ENCODE assay signal across 13 cellular contexts in the genomic region with DNA sequence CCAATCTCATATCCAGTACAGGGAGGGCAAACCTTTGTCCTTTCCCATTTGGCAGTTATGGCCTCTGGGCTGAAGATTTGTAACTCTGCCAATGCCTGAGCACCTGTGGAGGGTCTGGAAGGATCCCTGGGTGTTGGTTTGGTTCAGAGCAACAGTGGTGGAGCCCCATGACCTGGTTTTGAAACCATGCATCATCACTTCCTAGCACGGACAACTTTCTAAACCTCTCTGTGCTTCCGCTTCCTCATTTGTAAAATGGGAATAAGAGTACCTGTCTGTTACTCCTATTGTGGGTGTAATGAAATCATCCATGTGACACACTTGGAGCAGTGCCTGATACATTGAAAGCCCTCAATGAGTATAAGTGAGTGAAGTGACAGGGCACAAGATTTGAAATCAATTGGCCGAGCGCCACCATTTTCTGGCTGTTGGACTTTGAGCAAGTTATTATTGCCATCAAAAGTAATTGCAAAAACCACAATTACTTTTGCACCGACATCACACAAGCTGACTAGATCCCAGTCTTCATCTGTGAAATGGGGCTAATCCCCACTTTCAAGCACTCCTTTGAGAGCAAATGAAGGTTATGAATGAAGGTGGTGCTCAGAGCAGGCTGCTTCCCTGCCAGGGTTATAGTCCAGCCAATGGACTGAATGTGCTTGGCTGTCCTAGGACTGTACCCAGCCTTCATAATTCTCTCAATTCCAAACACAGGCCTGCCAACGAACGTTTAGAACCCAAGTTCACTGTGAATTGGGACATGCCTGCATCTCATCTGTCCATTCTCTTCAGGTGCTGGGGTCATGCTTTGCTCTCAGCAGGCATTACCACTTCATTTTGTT. TPM values are rescaled to one million over a fixed set of nuclear protein-coding genes. Genes with fewer than 3 reads are reported as not detected.
DNase-seq lines count a peak whose midpoint lies in the region; ATAC-seq, FAIRE-seq and TF ChIP-seq lines count a peak whose summit lies in the region.
"Had no signal": no experiment of that assay in that cellular context is flagged by ENCODE, and none has a peak within 500 bp of the region (broad histone marks: within the 10 kb centered on the region; RNA-seq: fewer than 3 reads in every experiment).

No MANE protein-coding gene starts in this region.

- peak overlapping the region in 1 of 2 experiments; percentile 41 for H2BK12ac ChIP-seq in mesenchymal stem cell (ENCODE audit: low read length in 2 of 2)

- H3K4me1 Mint-ChIP-seq in activated T-cell treated with anti-CD3 and anti-CD28 coated beads, Interleukin-2, amount 50 U/mL, for 24 hours (ENCODE audit: low read depth), result peaks cover 28% of the 10 kb centered on the region

- peaks cover 2% of the 10 kb centered on the region for H3K36me3 Mint-ChIP-seq in activated T-cell treated with anti-CD3 and anti-CD28 coated beads, Interleukin-2, amount 50 U/mL, for 24 hours (ENCODE audit: low read depth)

- H3K23ac ChIP-seq in mesenchymal stem cell (ENCODE audit: low read length in 2 of 2), result no peak overlapping the region

- ATAC-seq in HG03378 (IDR thresholded peaks at IDR 0.05; ENCODE audit: unreplicated experiment), result no peak

- H3K4me1 ChIP-seq in adrenal gland (replicated peaks in 1 of 2) (no peaks in the 10 kb centered on the region), mesenchymal stem cell (ENCODE audit: control insufficient read depth, insufficient read depth, low read depth, low read length) (peaks cover 2% of the 10 kb centered on the region), suprapubic skin (peaks cover 14% of the 10 kb centered on the region)

- H3K4me3 ChIP-seq in adrenal gland, result no peak overlapping the region
- H3K4me3 ChIP-seq in mesenchymal stem cell (ENCODE audit: insufficient read depth in 1 of 2, low read depth in 1 of 2, low read length in 2 of 2), result peak overlapping the region in 1 of 2 experiments; percentile 71
- no peak overlapping the region for H3K4me3 ChIP-seq in suprapubic skin

- H3K36me3 ChIP-seq in adrenal gland (replicated peaks in 1 of 2) (no peaks in the 10 kb centered on the region), mesenchymal stem cell (ENCODE audit: control insufficient read depth in 1 of 2, insufficient read depth in 2 of 2, low read depth in 1 of 2, low read length in 2 of 2) (no peaks in the 10 kb centered on the region), suprapubic skin (no peaks in the 10 kb centered on the region)
- H3K36me3 ChIP-seq: brain microvascular endothelial cell had no signal

- no peak for TF ChIP-seq EP300 in suprapubic skin (IDR thresholded peaks at IDR 0.05)

- 68 to 80% (median 72%) methylated on average over 7 of the region's 7 CpGs for WGBS in adrenal gland, 4 donors
- WGBS in mesenchymal stem cell, result 100% methylated on average over 5 of the region's 7 CpGs
- 73% methylated on average over 7 of the region's 7 CpGs for WGBS in suprapubic skin

- peak overlapping the region in 2 of 5 donors; percentile 19 to 63 for H3K27ac ChIP-seq in adrenal gland
- no peak overlapping the region for H3K27ac ChIP-seq in mesenchymal stem cell (ENCODE audit: low read length, poor library complexity, severe bottlenecking)
- peak overlapping the region; percentile 11 for H3K27ac ChIP-seq in suprapubic skin
- H3K27ac ChIP-seq: brain microvascular endothelial cell had no signal

- no peak overlapping the region for H3K4ac ChIP-seq in mesenchymal stem cell (ENCODE audit: low read depth in 1 of 2, low read length in 2 of 2)

- no peak overlapping the region for H2BK120ac ChIP-seq in mesenchymal stem cell (ENCODE audit: low read depth, low read length)

- peak overlapping the region in 1 of 2 experiments; percentile 50 for H3K18ac ChIP-seq in mesenchymal stem cell (ENCODE audit: low read depth in 1 of 2, low read length in 2 of 2)

- no peak overlapping the region for H3K14ac ChIP-seq in mesenchymal stem cell (ENCODE audit: low read length in 2 of 2)

- peak overlapping the region; percentile 78 for H4K8ac ChIP-seq in mesenchymal stem cell (ENCODE audit: low read length)

- H3K27ac Mint-ChIP-seq in activated T-cell treated with anti-CD3 and anti-CD28 coated beads, Interleukin-2, amount 50 U/mL, for 24 hours, result peak overlapping the region; percentile 72

- no peaks in the 10 kb centered on the region for H3K27me3 Mint-ChIP-seq in activated T-cell treated with anti-CD3 and anti-CD28 coated beads, Interleukin-2, amount 50 U/mL, for 24 hours

- peak overlapping the region; percentile 82 for H3K9ac ChIP-seq in mesenchymal stem cell (ENCODE audit: low read length)

- H2AK5ac ChIP-seq in mesenchymal stem cell (ENCODE audit: low read length, severe bottlenecking), result no peak overlapping the region

- peaks cover 6% of the 10 kb centered on the region for H3K9me3 Mint-ChIP-seq in activated T-cell treated with anti-CD3 and anti-CD28 coated beads, Interleukin-2, amount 50 U/mL, for 24 hours

- H3K27me3 ChIP-seq in adrenal gland (no peaks in the 10 kb centered on the region), mesenchymal stem cell (ENCODE audit: control insufficient read depth in 1 of 2, insufficient read depth in 1 of 2, low read length in 2 of 2) (no peaks in the 10 kb centered on the region), suprapubic skin (no peaks in the 10 kb centered on the region)
- H3K27me3 ChIP-seq: brain microvascular endothelial cell had no signal

- TF ChIP-seq CTCF in adrenal gland (IDR thresholded peaks at IDR 0.05), result no peak
- no peak for TF ChIP-seq CTCF in suprapubic skin (IDR thresholded peaks at IDR 0.05)
- no peak for TF ChIP-seq CTCF in D721Med (IDR thresholded peaks at IDR 0.05; ENCODE audit: insufficient read depth, missing control alignments)

- no peak for DNase-seq in activated T-cell treated with anti-CD3 and anti-CD28 coated beads, Interleukin-2, amount 50 U/mL, for 24 hours
- DNase-seq in activated T-cell treated with anti-CD3 and anti-CD28 coated beads for 4 hours, result no peak
- peak in 4 of 7 donors; percentile 27 to 61 (median 35) for DNase-seq in adrenal gland
- DNase-seq in mesenchymal stem cell, result no peak
- no peak for DNase-seq in suprapubic skin (ENCODE audit: low spot score in 2 of 2)
- DNase-seq in A172 (ENCODE audit: low spot score), result no peak
- no peak for DNase-seq in D721Med (ENCODE audit: insufficient read length, low spot score)
- DNase-seq: GF-D8, NCI-H510A treated with DMSO at 0.1 percent for 48 hours had no signal

- TF ChIP-seq POLR2A in adrenal gland (IDR thresholded peaks at IDR 0.05) (no peak), suprapubic skin (IDR thresholded peaks at IDR 0.05) (no peak)

- FAIRE-seq in D721Med (lab: Jason Lieb, UNC), result no peak

- no peak overlapping the region for H3K4me2 ChIP-seq in mesenchymal stem cell (ENCODE audit: low read length, poor library complexity, severe bottlenecking)

- H2AFZ ChIP-seq in mesenchymal stem cell (ENCODE audit: low read depth, low read length), result no peak overlapping the region

- intact Hi-C loops in adrenal gland (cut with DNase I), result no loop called here

- H3K9me3 ChIP-seq in adrenal gland (replicated peaks in 1 of 3), result no peaks in the 10 kb centered on the region
- H3K9me3 ChIP-seq in mesenchymal stem cell (ENCODE audit: control insufficient read depth, low read length), result no peaks in the 10 kb centered on the region
- H3K9me3 ChIP-seq in suprapubic skin, result no peaks in the 10 kb centered on the region

- H3K79me1 ChIP-seq in mesenchymal stem cell (replicated peaks; ENCODE audit: low read length, poor library complexity, severe bottlenecking), result no peaks in the 10 kb centered on the region

- no peak overlapping the region for H3K4me3 Mint-ChIP-seq in activated T-cell treated with anti-CD3 and anti-CD28 coated beads, Interleukin-2, amount 50 U/mL, for 24 hours

- peak overlapping the region; percentile 18 for H4K91ac ChIP-seq in mesenchymal stem cell (ENCODE audit: low read length)

- no peak overlapping the region for H2BK5ac ChIP-seq in mesenchymal stem cell (ENCODE audit: low read depth, low read length, poor library complexity, severe bottlenecking)

- H2BK15ac ChIP-seq in mesenchymal stem cell (ENCODE audit: low read depth, poor library complexity, severe bottlenecking), result no peak overlapping the region

RNA-seq across cellular contexts. Expression of gene ICOS, which starts 28.0 kb away (rescaled TPM):
- total RNA-seq in adrenal gland, result under 1 TPM in 4 of 8 donors, not detected in 4; 0.14 to 0.51 (median 0.30) TPM
- polyA plus RNA-seq in adrenal gland, result under 1 TPM in 2 of 3 donors, not detected in 1; 0.07 TPM
- not detected for polyA plus RNA-seq in mesenchymal stem cell (2013, experiment 1 of 2)
- not detected for polyA plus RNA-seq in mesenchymal stem cell (2013, experiment 2 of 2)
- total RNA-seq in suprapubic skin, result under 1 TPM in 1 of 4 donors, not detected in 3; 0.47 TPM
- not detected in 2 replicates for total RNA-seq in A172 (2014; rRNA removed; shearing (Covaris generic))
- total RNA-seq: kidney epithelial cell, renal cortical epithelial cell had no signal

RNA-seq across cellular contexts. Expression of gene CTLA4, which starts 41.0 kb away (rescaled TPM):
- under 1 TPM in 1 of 8 donors, not detected in 7; 0.50 TPM for total RNA-seq in adrenal gland
- polyA plus RNA-seq in adrenal gland, result under 1 TPM in 2 of 3 donors, not detected in 1; 0.03 to 0.15 TPM
- polyA plus RNA-seq in mesenchymal stem cell (2013, experiment 1 of 2), result not detected
- polyA plus RNA-seq in mesenchymal stem cell (2013, experiment 2 of 2), result not detected
- total RNA-seq in suprapubic skin, result 1 to 10 TPM in 1 of 4 donors, not detected in 3; 1.2 TPM
- not detected in 2 replicates for total RNA-seq in A172 (2014; rRNA removed; shearing (Covaris generic))
- total RNA-seq: kidney epithelial cell, renal cortical epithelial cell had no signal

Comparison
In these comparisons a context has a peak if more than half of its experiments do, and no peak if none do; other contexts are left out.
1. DNase-seq: peak in adrenal gland (4 of 7); none in activated T-cell treated with anti-CD3 and anti-CD28 coated beads, Interleukin-2, amount 50 U/mL, for 24 hours (single experiment), activated T-cell treated with anti-CD3 and anti-CD28 coated beads for 4 hours (single experiment), mesenchymal stem cell (single experiment), suprapubic skin (0 of 2), A172 (single experiment) and D721Med (single experiment).